Comparison of ENCODE assay signal across 9 cellular contexts in the genomic region with DNA sequence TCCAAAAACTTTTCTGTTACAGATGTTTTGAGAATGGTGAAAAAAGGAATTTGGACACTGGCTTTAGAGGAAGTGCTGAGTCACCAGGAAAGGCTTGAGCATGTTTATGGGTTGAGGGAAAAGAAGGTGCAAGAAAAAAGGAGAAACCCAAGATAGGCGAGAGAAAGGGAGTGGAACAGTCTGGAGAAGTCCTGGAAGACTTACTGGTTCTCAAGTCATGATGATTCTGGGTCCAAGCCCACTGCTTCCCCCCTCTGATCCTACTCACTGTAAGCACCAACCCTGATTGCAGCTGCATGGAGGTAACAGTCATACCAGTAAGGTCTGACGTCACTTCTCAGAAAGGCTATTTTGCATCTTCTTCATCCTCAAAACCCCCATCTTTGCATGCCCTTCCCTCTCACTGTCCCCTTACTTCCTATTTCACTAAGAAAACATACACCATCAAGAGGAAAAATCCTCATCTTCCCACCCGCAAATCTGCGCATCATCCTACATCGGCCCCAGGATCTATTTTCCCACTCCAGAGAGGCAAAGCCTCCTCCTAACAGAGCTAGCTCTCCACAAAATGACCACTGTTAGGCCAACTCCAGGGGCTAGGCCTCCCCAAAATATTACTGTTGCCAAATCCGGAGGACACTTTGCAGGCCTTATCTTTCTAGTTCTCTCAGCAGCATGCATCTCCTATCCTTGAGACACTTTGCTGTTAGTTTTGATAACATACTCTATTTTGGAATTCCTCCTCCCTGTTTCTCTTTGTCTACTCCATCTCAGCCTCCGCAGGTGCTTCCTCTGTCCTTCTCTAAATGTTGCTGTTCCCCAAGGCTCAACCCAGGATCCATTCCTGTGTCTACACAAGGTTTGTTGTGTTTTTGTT. TPM values are rescaled to one million over a fixed set of nuclear protein-coding genes. Genes with fewer than 3 reads are reported as not detected.
DNase-seq lines count a peak whose midpoint lies in the region; ATAC-seq and TF ChIP-seq lines count a peak whose summit lies in the region.
"Had no signal": no experiment of that assay in that cellular context is flagged by ENCODE, and none has a peak within 500 bp of the region (broad histone marks: within the 10 kb centered on the region; RNA-seq: fewer than 3 reads in every experiment).

No MANE protein-coding gene starts in this region.

- H3K27ac ChIP-seq in HEK293 (ENCODE audit: extremely low read depth, low read depth, low read length), result no peak overlapping the region
- no peak overlapping the region for H3K27ac ChIP-seq in OCI-LY7 (ENCODE audit: low read depth, low read length, poor library complexity, severe bottlenecking)
- peak overlapping the region; percentile 3 for H3K27ac ChIP-seq in neutrophil
- H3K27ac ChIP-seq in right cardiac atrium (ENCODE audit: low read length), result no peak overlapping the region
- H3K27ac ChIP-seq: parathyroid adenoma had no signal

- no TSS peak for BruUV-seq in OCI-LY7 (replicated peaks; lab: Mats Ljungman, UMichigan)

- H3K4me3 ChIP-seq in HEK293 (ENCODE audit: low read depth, low read length), result no peak overlapping the region
- peak overlapping the region; percentile 8 for H3K4me3 ChIP-seq in OCI-LY7 (ENCODE audit: low read depth, low read length, poor library complexity, severe bottlenecking)
- peak overlapping the region in 1 of 2 experiments; percentile 18 for H3K4me3 ChIP-seq in neutrophil (ENCODE audit: low read depth in 1 of 2, low read length in 1 of 2)
- H3K4me3 ChIP-seq in right cardiac atrium (ENCODE audit: low read length), result no peak overlapping the region

- 75% methylated on average over 7 of the region's 7 CpGs for WGBS in right cardiac atrium

- peaks cover 0 to 2% of the 10 kb centered on the region in 2 experiments; a peak in 1 of 3 replicates for H3K36me3 ChIP-seq in HEK293 (ENCODE audit: control insufficient read depth in 2 of 2, insufficient read depth in 1 of 2, low read length in 2 of 2)
- 0 out of 2 replicates have a peak, but pooled peaks cover 3% of the 10 kb centered on the region for H3K36me3 ChIP-seq in OCI-LY7 (ENCODE audit: insufficient read depth, low read length)
- no peaks in the 10 kb centered on the region for H3K36me3 ChIP-seq in neutrophil

- no peaks in the 10 kb centered on the region for H3K9me2 ChIP-seq in OCI-LY7 (ENCODE audit: insufficient read depth, low read length)

- POLR2A ChIA-PET in activated CD4-positive, alpha-beta T cell treated with anti-CD3 and anti-CD28 coated beads for 36 hours (lab: Charles Lee), result no interaction called here
- POLR2A ChIA-PET in HEK293 (lab: Yijun Ruan, JAX), result no interaction called here
- POLR2A ChIA-PET in OCI-LY7 (lab: Charles Lee), result interaction anchor here (1.4 to 1.7 kb wide), 2 partner anchors 8 to 9 kb away, joined by 3 read pairs; no protein-coding TSS in a partner anchor

- CTCF ChIA-PET in activated CD4-positive, alpha-beta T cell treated with anti-CD3 and anti-CD28 coated beads for 36 hours (lab: Charles Lee), result interaction anchor here (0.7 to 1.1 kb wide), 3 partner anchors 16 to 31 kb away, joined by 3 to 6 read pairs (median 4); no protein-coding TSS in a partner anchor
- CTCF ChIA-PET in HEK293 (lab: Yijun Ruan, JAX), result no interaction called here
- CTCF ChIA-PET in OCI-LY7 (lab: Charles Lee; ENCODE audit: unreplicated experiment), result no interaction called here

- peak overlapping the region; percentile 49 for H3K4me2 ChIP-seq in OCI-LY7 (ENCODE audit: low read length)

- peaks cover 2% of the 10 kb centered on the region for H3K27me3 Mint-ChIP-seq in activated CD4-positive, alpha-beta T cell treated with anti-CD3 and anti-CD28 coated beads for 36 hours

- peak; percentile 18 for ATAC-seq in activated CD4-positive, alpha-beta T cell treated with anti-CD3 and anti-CD28 coated beads for 36 hours
- ATAC-seq in right cardiac atrium, result no peak

- H3K27me3 ChIP-seq in neutrophil (no peaks in the 10 kb centered on the region), right cardiac atrium (ENCODE audit: control insufficient read depth, insufficient read depth) (no peaks in the 10 kb centered on the region)

- H3K9me3 ChIP-seq in HEK293 (ENCODE audit: control insufficient read depth, insufficient read depth, low read depth, low read length) (no peaks in the 10 kb centered on the region), OCI-LY7 (ENCODE audit: low read length) (no peaks in the 10 kb centered on the region), neutrophil (no peaks in the 10 kb centered on the region), right cardiac atrium (ENCODE audit: control insufficient read depth, low read length) (no peaks in the 10 kb centered on the region)

- TF ChIP-seq CTCF in HEK293 (tag by site-specific recombination; IDR thresholded peaks at IDR 0.05), result no peak
- TF ChIP-seq CTCF in OCI-LY7 (conservative IDR thresholded peaks at IDR 0.05; ENCODE audit: low read length), result no peak
- TF ChIP-seq CTCF in neutrophil (IDR thresholded peaks at IDR 0.05), result no peak

- H3K4me1 Mint-ChIP-seq in activated CD4-positive, alpha-beta T cell treated with anti-CD3 and anti-CD28 coated beads for 36 hours, result peaks cover 45% of the 10 kb centered on the region

- H4K20me1 ChIP-seq in OCI-LY7 (ENCODE audit: insufficient read depth, low read length), result peaks cover 11% of the 10 kb centered on the region; the same call in 1 of the 2 replicates

- H3K9me3 Mint-ChIP-seq in activated CD4-positive, alpha-beta T cell treated with anti-CD3 and anti-CD28 coated beads for 36 hours (ENCODE audit: low read depth), result no peaks in the 10 kb centered on the region

- peak; percentile 49 for DNase-seq in activated CD4-positive, alpha-beta T cell treated with anti-CD3 and anti-CD28 coated beads for 36 hours
- DNase-seq in activated CD4-positive, alpha-beta T cell treated with anti-CD3 and anti-CD28 coated beads, Interleukin-2, amount 50 U/mL, for 4 hours, result no peak
- DNase-seq in OCI-LY7 (ENCODE audit: low spot score), result peak; percentile 54
- no peak for DNase-seq in Ammon's horn (ENCODE audit: low spot score)
- no peak for DNase-seq in occipital lobe (lab: John Stamatoyannopoulos, UW)
- DNase-seq in right cardiac atrium, result no peak

- H3K4me3 Mint-ChIP-seq in activated CD4-positive, alpha-beta T cell treated with anti-CD3 and anti-CD28 coated beads for 36 hours, result peak overlapping the region; percentile 25

- intact Hi-C loops in activated CD4-positive, alpha-beta T cell treated with anti-CD3 and anti-CD28 coated beads for 36 hours (cut with DNase I, micrococcal nuclease), result loop anchor here (2.0 to 5.0 kb wide), 3 partner anchors 31 to 418 kb away; a partner anchor contains a TSS
- intact Hi-C loops in OCI-LY7 (cut with micrococcal nuclease; ENCODE audit: unreplicated experiment) (loop anchor here (5.0 to 10.0 kb wide), 3 partner anchors 92 to 665 kb away; no protein-coding TSS in a partner anchor), right cardiac atrium (cut with DNase I) (loop anchor here in 1 of 4 donors (5.0 kb wide), 1 partner anchor 82 kb away; no protein-coding TSS in a partner anchor)

- peak overlapping the region; percentile 74 for H3K27ac Mint-ChIP-seq in activated CD4-positive, alpha-beta T cell treated with anti-CD3 and anti-CD28 coated beads for 36 hours

- peaks cover 33% of the 10 kb centered on the region for H3K36me3 Mint-ChIP-seq in activated CD4-positive, alpha-beta T cell treated with anti-CD3 and anti-CD28 coated beads for 36 hours (ENCODE audit: low read depth)

- peak overlapping the region; percentile 40; the same call in 1 of the 2 replicates for H2AFZ ChIP-seq in OCI-LY7 (ENCODE audit: low read length)
- H2AFZ ChIP-seq: parathyroid adenoma had no signal

- H3K79me2 ChIP-seq in OCI-LY7 (ENCODE audit: insufficient read depth, low read depth, low read length), result peaks cover 11% of the 10 kb centered on the region

- H3K4me1 ChIP-seq in HEK293 (ENCODE audit: control insufficient read depth, insufficient read depth, low read length) (0 out of 2 replicates have a peak, but pooled peaks cover 2% of the 10 kb centered on the region), OCI-LY7 (ENCODE audit: insufficient read depth, low read length, poor library complexity, severe bottlenecking) (peaks cover 38% of the 10 kb centered on the region), neutrophil (ENCODE audit: control insufficient read depth in 1 of 2, insufficient read depth in 1 of 2, low read depth in 1 of 2, low read length in 1 of 2) (peaks cover 27 to 44% of the 10 kb centered on the region in 2 experiments), right cardiac atrium (ENCODE audit: control insufficient read depth, insufficient read depth, low read length) (peaks cover 4% of the 10 kb centered on the region)

TF ChIP-seq in HEK293, 187 proteins besides CTCF, POLR2A, EP300 and RAD21 (continues in another document):
- TF ChIP-seq PRDM1 (tag by site-specific recombination; IDR thresholded peaks at IDR 0.05) (peak; percentile 78), ZNF514 (tag by site-specific recombination; IDR thresholded peaks at IDR 0.05) (no peak), ZNF549 (tag by site-specific recombination; IDR thresholded peaks at IDR 0.05) (no peak), ZNF138 (tag by site-specific recombination; IDR thresholded peaks at IDR 0.05; ENCODE audit: borderline replicate concordance) (no peak), ZNF24 (tag by site-specific recombination; IDR thresholded peaks at IDR 0.05) (no peak)
- TF ChIP-seq, protein P1, sequence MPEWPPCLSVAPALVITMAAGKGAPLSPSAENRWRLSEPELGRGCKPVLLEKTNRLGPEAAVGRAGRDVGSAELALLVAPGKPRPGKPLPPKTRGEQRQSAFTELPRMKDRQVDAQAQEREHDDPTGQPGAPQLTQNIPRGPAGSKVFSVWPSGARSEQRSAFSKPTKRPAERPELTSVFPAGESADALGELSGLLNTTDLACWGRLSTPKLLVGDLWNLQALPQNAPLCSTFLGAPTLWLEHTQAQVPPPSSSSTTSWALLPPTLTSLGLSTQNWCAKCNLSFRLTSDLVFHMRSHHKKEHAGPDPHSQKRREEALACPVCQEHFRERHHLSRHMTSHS (tag by site-specific recombination; IDR thresholded peaks at IDR 0.05), result no peak

RNA-seq across cellular contexts. Expression of a gene that starts 3.2 kb away (rescaled TPM):
- total RNA-seq in activated CD4-positive, alpha-beta T cell treated with anti-CD3 and anti-CD28 coated beads for 36 hours, result 100 to 1,000 TPM in 1 of 2 experiments, 10 to 100 TPM in 1; 61.4 to 107 TPM
- total RNA-seq in OCI-LY7 (2014; rRNA removed; shearing (Covaris generic)), result 84.5 and 103 TPM in 2 replicates
- total RNA-seq in OCI-LY7 (2022) (69.5 and 79.5 TPM in 2 replicates), occipital lobe (146 TPM), right cardiac atrium (100 to 1,000 TPM in 1 of 4 donors, 10 to 100 TPM in 3; 79.9 to 194 (median 93.6) TPM)
- polyA plus RNA-seq in right cardiac atrium, result 28.2 TPM

Comparison
In these comparisons a context has a peak if more than half of its experiments do, and no peak if none do; other contexts are left out.
1. DNase-seq: peak in activated CD4-positive, alpha-beta T cell treated with anti-CD3 and anti-CD28 coated beads for 36 hours (single experiment) and OCI-LY7 (single experiment); none in activated CD4-positive, alpha-beta T cell treated with anti-CD3 and anti-CD28 coated beads, Interleukin-2, amount 50 U/mL, for 4 hours (0 of 2), Ammon's horn (single experiment), occipital lobe (single experiment) and right cardiac atrium (0 of 3).